ENCODE assay signal across 9 cellular contexts in the genomic region with DNA sequence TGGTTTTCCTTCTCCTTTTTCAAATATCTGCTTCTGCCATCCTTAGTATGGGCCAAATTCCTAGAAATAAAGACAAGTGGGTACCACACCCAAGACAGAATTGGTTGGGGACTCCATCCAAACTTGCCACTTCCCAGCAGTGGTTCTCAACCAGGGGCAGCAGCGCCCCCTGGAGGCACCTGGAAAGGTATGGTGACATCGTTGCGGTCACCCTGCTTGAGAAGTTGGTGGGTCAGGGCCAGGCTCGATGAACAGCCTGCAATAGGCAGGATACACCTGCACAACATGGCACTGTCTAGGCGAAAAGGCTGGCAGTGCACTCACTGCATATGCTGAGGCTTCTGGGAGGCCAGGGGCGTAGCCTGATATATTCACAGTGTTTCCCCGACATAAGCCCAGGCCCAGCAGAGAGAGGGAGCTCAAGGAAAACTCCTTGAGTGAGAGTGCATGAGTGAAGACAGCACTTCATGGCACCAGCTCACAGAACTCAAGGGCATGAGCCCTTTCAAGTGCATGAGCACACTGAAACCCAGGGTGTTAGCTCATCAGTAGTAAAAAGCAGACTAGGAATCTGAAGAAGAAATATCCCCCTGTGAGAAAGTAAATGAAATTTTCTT. TPM values are rescaled to one million over a fixed set of nuclear protein-coding genes. Genes with fewer than 3 reads are reported as not detected.
DNase-seq lines count a peak whose midpoint lies in the region; ATAC-seq lines count a peak whose summit lies in the region.
"Had no signal": no experiment of that assay in that cellular context is flagged by ENCODE, and none has a peak within 500 bp of the region (broad histone marks: within the 10 kb centered on the region; RNA-seq: fewer than 3 reads in every experiment).

No MANE protein-coding gene starts in this region.

- no peaks in the 10 kb centered on the region for H3K9me3 ChIP-seq in Karpas-422 (ENCODE audit: low read length)

- no peak overlapping the region for H3K9ac ChIP-seq in Karpas-422 (ENCODE audit: low read length)

- H3K36me3 ChIP-seq in Karpas-422 (ENCODE audit: insufficient read depth, low read length): no peaks in the 10 kb centered on the region

- no peak for ATAC-seq in activated CD8-positive, alpha-beta memory T cell treated with anti-CD3 and anti-CD28 coated beads, Interleukin-2, amount 10 ng/mL, durations not matched to agents 7 days and 5 days
- ATAC-seq in stimulated activated effector memory CD8-positive, alpha-beta T cell treated with anti-CD3 and anti-CD28 coated beads, Interleukin-12 subunit alpha, Interleukin-12 subunit beta, amount 100 ng/mL, for 72 hours: peak; percentile 55

- peaks cover 3% of the 10 kb centered on the region for H3K4me1 Mint-ChIP-seq in activated CD8-positive, alpha-beta memory T cell treated with anti-CD3 and anti-CD28 coated beads, Interleukin-2, amount 10 ng/mL, durations not matched to agents 7 days and 5 days
- no peaks in the 10 kb centered on the region for H3K4me1 Mint-ChIP-seq in activated naive CD4-positive, alpha-beta T cell treated with anti-CD3 and anti-CD28 coated beads, Interleukin-2, amount 10 ng/mL, durations not matched to agents 7 days and 5 days
- peaks cover 17% of the 10 kb centered on the region for H3K4me1 Mint-ChIP-seq in stimulated activated effector memory CD8-positive, alpha-beta T cell treated with anti-CD3 and anti-CD28 coated beads, Interleukin-12 subunit alpha, Interleukin-12 subunit beta, amount 100 ng/mL, for 72 hours

- H3K27me3 ChIP-seq in Karpas-422 (ENCODE audit: low read length): no peaks in the 10 kb centered on the region

- H3K27ac ChIP-seq in Karpas-422 (ENCODE audit: low read length): no peak overlapping the region

- H3K4me3 ChIP-seq in Karpas-422 (ENCODE audit: low read length): no peak overlapping the region

- no peak overlapping the region for H3K27ac Mint-ChIP-seq in activated CD8-positive, alpha-beta memory T cell treated with anti-CD3 and anti-CD28 coated beads, Interleukin-2, amount 10 ng/mL, durations not matched to agents 7 days and 5 days
- H3K27ac Mint-ChIP-seq in activated naive CD4-positive, alpha-beta T cell treated with anti-CD3 and anti-CD28 coated beads, Interleukin-2, amount 10 ng/mL, durations not matched to agents 7 days and 5 days: no peak overlapping the region
- peak overlapping the region; percentile 78 for H3K27ac Mint-ChIP-seq in stimulated activated effector memory CD8-positive, alpha-beta T cell treated with anti-CD3 and anti-CD28 coated beads, Interleukin-12 subunit alpha, Interleukin-12 subunit beta, amount 100 ng/mL, for 72 hours

- H3K4me3 Mint-ChIP-seq in activated CD8-positive, alpha-beta memory T cell treated with anti-CD3 and anti-CD28 coated beads, Interleukin-2, amount 10 ng/mL, durations not matched to agents 7 days and 5 days: no peak overlapping the region
- no peak overlapping the region for H3K4me3 Mint-ChIP-seq in activated naive CD4-positive, alpha-beta T cell treated with anti-CD3 and anti-CD28 coated beads, Interleukin-2, amount 10 ng/mL, durations not matched to agents 7 days and 5 days
- H3K4me3 Mint-ChIP-seq in stimulated activated effector memory CD8-positive, alpha-beta T cell treated with anti-CD3 and anti-CD28 coated beads, Interleukin-12 subunit alpha, Interleukin-12 subunit beta, amount 100 ng/mL, for 72 hours: no peak overlapping the region
- H3K4me3 Mint-ChIP-seq: brain had no signal

- H2AFZ ChIP-seq in Karpas-422 (ENCODE audit: low read length): no peak overlapping the region

- peaks cover 13% of the 10 kb centered on the region for H3K27me3 Mint-ChIP-seq in activated CD8-positive, alpha-beta memory T cell treated with anti-CD3 and anti-CD28 coated beads, Interleukin-2, amount 10 ng/mL, durations not matched to agents 7 days and 5 days
- H3K27me3 Mint-ChIP-seq in activated naive CD4-positive, alpha-beta T cell treated with anti-CD3 and anti-CD28 coated beads, Interleukin-2, amount 10 ng/mL, durations not matched to agents 7 days and 5 days: peaks cover 14% of the 10 kb centered on the region

- no peak overlapping the region for H3K4me2 ChIP-seq in Karpas-422 (ENCODE audit: low read depth, low read length, poor library complexity, severe bottlenecking)

- no peaks in the 10 kb centered on the region for H3K79me2 ChIP-seq in Karpas-422 (ENCODE audit: low read length)

- H3K9me2 ChIP-seq in Karpas-422 (replicated peaks; ENCODE audit: insufficient read depth, low read length): no peaks in the 10 kb centered on the region

- no peaks in the 10 kb centered on the region for H3K4me1 ChIP-seq in Karpas-422 (ENCODE audit: low read length)

- CTCF ChIA-PET in activated CD8-positive, alpha-beta memory T cell treated with anti-CD3 and anti-CD28 coated beads, Interleukin-2, amount 10 ng/mL, durations not matched to agents 7 days and 5 days (lab: Charles Lee): interaction anchor here (0.6 to 1.3 kb wide), 3 partner anchors 9 to 820 kb away, joined by 3 to 6 read pairs (median 3); no protein-coding TSS in a partner anchor
- CTCF ChIA-PET in activated naive CD4-positive, alpha-beta T cell treated with anti-CD3 and anti-CD28 coated beads, Interleukin-2, amount 10 ng/mL, durations not matched to agents 7 days and 5 days (lab: Charles Lee): interaction anchor here (0.9 to 1.5 kb wide), 4 partner anchors 15 to 422 kb away, joined by 3 to 9 read pairs (median 3); no protein-coding TSS in a partner anchor

- H4K20me1 ChIP-seq in Karpas-422 (ENCODE audit: insufficient read depth, low read depth, low read length): no peaks in the 10 kb centered on the region

- no peaks in the 10 kb centered on the region for H3K36me3 Mint-ChIP-seq in activated CD8-positive, alpha-beta memory T cell treated with anti-CD3 and anti-CD28 coated beads, Interleukin-2, amount 10 ng/mL, durations not matched to agents 7 days and 5 days
- H3K36me3 Mint-ChIP-seq in activated naive CD4-positive, alpha-beta T cell treated with anti-CD3 and anti-CD28 coated beads, Interleukin-2, amount 10 ng/mL, durations not matched to agents 7 days and 5 days: no peaks in the 10 kb centered on the region
- no peaks in the 10 kb centered on the region for H3K36me3 Mint-ChIP-seq in stimulated activated effector memory CD8-positive, alpha-beta T cell treated with anti-CD3 and anti-CD28 coated beads, Interleukin-12 subunit alpha, Interleukin-12 subunit beta, amount 100 ng/mL, for 72 hours
- H3K36me3 Mint-ChIP-seq: brain had no signal

- peak; percentile 24 for DNase-seq in activated CD8-positive, alpha-beta memory T cell treated with anti-CD3 and anti-CD28 coated beads, Interleukin-2, amount 50 U/mL, for 4 hours
- no peak for DNase-seq in activated CD8-positive, alpha-beta memory T cell treated with anti-CD3 and anti-CD28 coated beads, Interleukin-2, amount 10 ng/mL, durations not matched to agents 7 days and 5 days
- DNase-seq in Karpas-422 (peak; percentile 85), iPS-NIHi11 (ENCODE audit: low spot score) (peak; percentile 75), NCI-H2029 (lab: John Stamatoyannopoulos, UW) (no peak), NCI-H2171 treated with DMSO at 0.1 percent for 48 hours (lab: John Stamatoyannopoulos, UW) (no peak)
- DNase-seq in activated naive CD4-positive, alpha-beta T cell treated with anti-CD3 and anti-CD28 coated beads, Interleukin-2, amount 10 ng/mL, durations not matched to agents 7 days and 5 days: peak; percentile 54
- peak; percentile 28 to 66 for DNase-seq in stimulated activated effector memory CD8-positive, alpha-beta T cell treated with anti-CD3 and anti-CD28 coated beads, Interleukin-12 subunit alpha, Interleukin-12 subunit beta, amount 100 ng/mL, for 72 hours (ENCODE audit: low spot score in 2 of 2)

- H3K9me3 Mint-ChIP-seq in activated CD8-positive, alpha-beta memory T cell treated with anti-CD3 and anti-CD28 coated beads, Interleukin-2, amount 10 ng/mL, durations not matched to agents 7 days and 5 days (ENCODE audit: low read depth): no peaks in the 10 kb centered on the region
- H3K9me3 Mint-ChIP-seq in activated naive CD4-positive, alpha-beta T cell treated with anti-CD3 and anti-CD28 coated beads, Interleukin-2, amount 10 ng/mL, durations not matched to agents 7 days and 5 days: no peaks in the 10 kb centered on the region
- no peaks in the 10 kb centered on the region for H3K9me3 Mint-ChIP-seq in stimulated activated effector memory CD8-positive, alpha-beta T cell treated with anti-CD3 and anti-CD28 coated beads, Interleukin-12 subunit alpha, Interleukin-12 subunit beta, amount 100 ng/mL, for 72 hours

RNA-seq across cellular contexts. Expression of a gene that starts 57.7 kb away (rescaled TPM):
- total RNA-seq in activated CD8-positive, alpha-beta memory T cell treated with anti-CD3 and anti-CD28 coated beads, Interleukin-2, amount 10 ng/mL, durations not matched to agents 7 days and 5 days: 100 to 1,000 TPM in 1 of 2 experiments, 10 to 100 TPM in 1; 93.3 to 136 TPM
- 38.5 and 38.9 TPM in 2 replicates for total RNA-seq in Karpas-422 (2014; rRNA removed; shearing (Covaris generic); ENCODE audit: low replicate concordance)

RNA-seq across cellular contexts. Expression of a gene that starts 58.0 kb away (rescaled TPM):
- total RNA-seq in activated CD8-positive, alpha-beta memory T cell treated with anti-CD3 and anti-CD28 coated beads, Interleukin-2, amount 10 ng/mL, durations not matched to agents 7 days and 5 days: 10 to 100 TPM; 66.1 to 73.7 TPM
- 24.4 and 80.4 TPM in 2 replicates for total RNA-seq in Karpas-422 (2014; rRNA removed; shearing (Covaris generic); ENCODE audit: low replicate concordance)

Comparison
In these comparisons a context has a peak if more than half of its experiments do, and no peak if none do; other contexts are left out.
1. DNase-seq: peak in activated CD8-positive, alpha-beta memory T cell treated with anti-CD3 and anti-CD28 coated beads, Interleukin-2, amount 50 U/mL, for 4 hours (single experiment), Karpas-422 (single experiment), activated naive CD4-positive, alpha-beta T cell treated with anti-CD3 and anti-CD28 coated beads, Interleukin-2, amount 10 ng/mL, durations not matched to agents 7 days and 5 days (single experiment), iPS-NIHi11 (single experiment) and stimulated activated effector memory CD8-positive, alpha-beta T cell treated with anti-CD3 and anti-CD28 coated beads, Interleukin-12 subunit alpha, Interleukin-12 subunit beta, amount 100 ng/mL, for 72 hours (2 of 2); none in activated CD8-positive, alpha-beta memory T cell treated with anti-CD3 and anti-CD28 coated beads, Interleukin-2, amount 10 ng/mL, durations not matched to agents 7 days and 5 days (single experiment), NCI-H2029 (single experiment) and NCI-H2171 treated with DMSO at 0.1 percent for 48 hours (single experiment).